Comparison of ENCODE assay signal across 24 cellular contexts in the genomic region with DNA sequence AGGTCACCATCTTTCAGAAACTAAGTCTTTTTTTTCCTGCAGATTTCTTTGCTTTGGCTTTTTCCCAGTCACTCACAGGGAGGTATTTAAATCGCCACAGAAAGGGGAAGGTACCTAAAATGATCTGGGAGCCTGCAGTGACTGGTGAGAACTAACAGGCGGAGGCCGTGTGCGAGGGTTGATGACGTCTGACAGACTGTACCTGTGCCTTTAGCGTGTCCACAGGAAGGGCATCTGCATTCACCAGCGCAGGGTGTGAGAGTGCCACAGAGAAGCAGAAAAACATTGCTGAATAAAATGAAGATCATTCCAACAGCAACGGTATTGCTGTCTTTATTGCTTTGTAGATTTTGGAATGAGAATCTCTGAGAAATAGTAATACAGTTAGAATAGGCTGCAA. TPM values are rescaled to one million over a fixed set of nuclear protein-coding genes. Genes with fewer than 3 reads are reported as not detected.
DNase-seq lines count a peak whose midpoint lies in the region; ATAC-seq and TF ChIP-seq lines count a peak whose summit lies in the region.
"Had no signal": no experiment of that assay in that cellular context is flagged by ENCODE, and none has a peak within 500 bp of the region (broad histone marks: within the 10 kb centered on the region; RNA-seq: fewer than 3 reads in every experiment).

No MANE protein-coding gene starts in this region.

- peak; percentile 64 for DNase-seq in activated CD8-positive, alpha-beta T cell treated with anti-CD3 and anti-CD28 coated beads for 36 hours
- no peak for DNase-seq in activated CD8-positive, alpha-beta T cell treated with anti-CD3 and anti-CD28 coated beads, Interleukin-2, amount 10 ng/mL, durations not matched to agents 7 days and 5 days
- DNase-seq in CD4-positive, alpha-beta memory T cell: peak in 3 of 5 donors; percentile 19 to 45 (median 34)
- DNase-seq in activated CD4-positive, alpha-beta T cell treated with anti-CD3 and anti-CD28 coated beads, Interleukin-2, amount 50 U/mL, for 1 hour: peak; percentile 23
- peak in 6 of 9 donors; percentile 38 to 63 (median 48) for DNase-seq in naive thymus-derived CD4-positive, alpha-beta T cell
- DNase-seq in glomerular visceral epithelial cell (ENCODE audit: extremely low spot score) (no peak), cortex of kidney (lab: John Stamatoyannopoulos, UW) (no peak)
- DNase-seq: ACHN, activated T-cell treated with anti-CD3 and anti-CD28 coated beads for 4 hours, C1 segment of cervical spinal cord, DMS153, GF-D8, head of caudate nucleus, left ventricle myocardium superior, midbrain, NCI-H1105 treated with DMSO at 0.1 percent for 48 hours, NCI-H510A, psoas muscle, testis had no signal

- CTCF ChIA-PET in activated CD8-positive, alpha-beta T cell treated with anti-CD3 and anti-CD28 coated beads for 36 hours (lab: Charles Lee): no interaction called here
- CTCF ChIA-PET in activated CD8-positive, alpha-beta T cell treated with anti-CD3 and anti-CD28 coated beads, Interleukin-2, amount 10 ng/mL, durations not matched to agents 7 days and 5 days (lab: Charles Lee): no interaction called here
- CTCF ChIA-PET in CD4-positive, alpha-beta memory T cell (lab: Charles Lee; ENCODE audit: partially characterized antibody): no interaction called here
- CTCF ChIA-PET in naive thymus-derived CD4-positive, alpha-beta T cell (lab: Charles Lee): no interaction called here

- H3K27ac Mint-ChIP-seq in activated CD8-positive, alpha-beta T cell treated with anti-CD3 and anti-CD28 coated beads for 36 hours: peak overlapping the region; percentile 43
- no peak overlapping the region for H3K27ac Mint-ChIP-seq in activated CD8-positive, alpha-beta T cell treated with anti-CD3 and anti-CD28 coated beads, Interleukin-2, amount 10 ng/mL, durations not matched to agents 7 days and 5 days
- peak overlapping the region; percentile 23 to 84 (median 78) for H3K27ac Mint-ChIP-seq in CD4-positive, alpha-beta memory T cell
- peak overlapping the region; percentile 15 to 91 (median 85) for H3K27ac Mint-ChIP-seq in naive thymus-derived CD4-positive, alpha-beta T cell
- H3K27ac Mint-ChIP-seq: dendritic cell treated with granulocyte-macrophage colony-stimulating factor and Interleukin-4, amounts not matched to agents 40 ng/mL and 50 ng/mL, for 4 days had no signal

- H3K4me1 ChIP-seq in CD4-positive, alpha-beta memory T cell (ENCODE audit: insufficient read depth, low read length): peaks cover 60% of the 10 kb centered on the region
- H3K4me1 ChIP-seq in naive thymus-derived CD4-positive, alpha-beta T cell (ENCODE audit: control insufficient read depth in 2 of 2, insufficient read depth in 2 of 2, low read length in 2 of 2): peaks cover 40 to 56% of the 10 kb centered on the region in 2 donors

- H3K27ac ChIP-seq in CD4-positive, alpha-beta memory T cell (ENCODE audit: low read depth, low read length): no peak overlapping the region
- no peak overlapping the region for H3K27ac ChIP-seq in naive thymus-derived CD4-positive, alpha-beta T cell (ENCODE audit: low read depth, low read length)
- H3K27ac ChIP-seq: psoas muscle, skin epidermis, testis had no signal

- TF ChIP-seq CTCF in activated CD8-positive, alpha-beta T cell treated with anti-CD3 and anti-CD28 coated beads for 36 hours (IDR thresholded peaks at IDR 0.05): no peak

- no peak overlapping the region for H3K4me3 Mint-ChIP-seq in activated CD8-positive, alpha-beta T cell treated with anti-CD3 and anti-CD28 coated beads for 36 hours
- no peak overlapping the region for H3K4me3 Mint-ChIP-seq in activated CD8-positive, alpha-beta T cell treated with anti-CD3 and anti-CD28 coated beads, Interleukin-2, amount 10 ng/mL, durations not matched to agents 7 days and 5 days
- peak overlapping the region in 4 of 8 donors; percentile 47 to 62 (median 53) for H3K4me3 Mint-ChIP-seq in CD4-positive, alpha-beta memory T cell
- peak overlapping the region in 8 of 10 donors; percentile 17 to 89 (median 48) for H3K4me3 Mint-ChIP-seq in naive thymus-derived CD4-positive, alpha-beta T cell
- H3K4me3 Mint-ChIP-seq: dendritic cell treated with granulocyte-macrophage colony-stimulating factor and Interleukin-4, amounts not matched to agents 40 ng/mL and 50 ng/mL, for 4 days had no signal

- H3K9me3 ChIP-seq in CD4-positive, alpha-beta memory T cell (ENCODE audit: control insufficient read depth in 1 of 2, low read length in 2 of 2): no peaks in the 10 kb centered on the region
- no peaks in the 10 kb centered on the region for H3K9me3 ChIP-seq in naive thymus-derived CD4-positive, alpha-beta T cell (ENCODE audit: control insufficient read depth in 2 of 3, low read length in 3 of 3)
- H3K9me3 ChIP-seq: psoas muscle, testis had no signal

- intact Hi-C loops in activated CD8-positive, alpha-beta T cell treated with anti-CD3 and anti-CD28 coated beads for 36 hours (cut with micrococcal nuclease): loop anchor here (10.0 kb wide), 1 partner anchor 260 kb away; no protein-coding TSS in a partner anchor
- intact Hi-C loops in CD4-positive, alpha-beta memory T cell (cut with micrococcal nuclease): no loop called here
- intact Hi-C loops in naive thymus-derived CD4-positive, alpha-beta T cell (cut with micrococcal nuclease): no loop called here

- H3K4me1 Mint-ChIP-seq in activated CD8-positive, alpha-beta T cell treated with anti-CD3 and anti-CD28 coated beads for 36 hours (ENCODE audit: low read depth): peaks cover 74% of the 10 kb centered on the region
- peaks cover 71% of the 10 kb centered on the region for H3K4me1 Mint-ChIP-seq in activated CD8-positive, alpha-beta T cell treated with anti-CD3 and anti-CD28 coated beads, Interleukin-2, amount 10 ng/mL, durations not matched to agents 7 days and 5 days (ENCODE audit: low read depth)
- H3K4me1 Mint-ChIP-seq in CD4-positive, alpha-beta memory T cell: peaks cover 68 to 86% (median 77%) of the 10 kb centered on the region in 4 donors
- H3K4me1 Mint-ChIP-seq in naive thymus-derived CD4-positive, alpha-beta T cell: peaks cover 58 to 87% (median 75%) of the 10 kb centered on the region in 7 donors

- no peak overlapping the region for H3K4me3 ChIP-seq in CD4-positive, alpha-beta memory T cell (ENCODE audit: low read length in 2 of 2)
- H3K4me3 ChIP-seq in naive thymus-derived CD4-positive, alpha-beta T cell (ENCODE audit: low read length): no peak overlapping the region
- H3K4me3 ChIP-seq: psoas muscle, skin epidermis, testis had no signal

- POLR2A ChIA-PET in activated CD8-positive, alpha-beta T cell treated with anti-CD3 and anti-CD28 coated beads for 36 hours (lab: Charles Lee): no interaction called here
- POLR2A ChIA-PET in activated CD8-positive, alpha-beta T cell treated with anti-CD3 and anti-CD28 coated beads, Interleukin-2, amount 10 ng/mL, durations not matched to agents 7 days and 5 days (lab: Charles Lee): no interaction called here
- POLR2A ChIA-PET in CD4-positive, alpha-beta memory T cell (lab: Charles Lee; ENCODE audit: partially characterized antibody): no interaction called here
- POLR2A ChIA-PET in naive thymus-derived CD4-positive, alpha-beta T cell (lab: Charles Lee): no interaction called here

- H3K9me3 Mint-ChIP-seq in activated CD8-positive, alpha-beta T cell treated with anti-CD3 and anti-CD28 coated beads for 36 hours: no peaks in the 10 kb centered on the region
- no peaks in the 10 kb centered on the region for H3K9me3 Mint-ChIP-seq in activated CD8-positive, alpha-beta T cell treated with anti-CD3 and anti-CD28 coated beads, Interleukin-2, amount 10 ng/mL, durations not matched to agents 7 days and 5 days (ENCODE audit: insufficient read depth)
- peaks cover 0 to 2% (median 0%) of the 10 kb centered on the region in 8 donors for H3K9me3 Mint-ChIP-seq in CD4-positive, alpha-beta memory T cell
- peaks cover 0 to 1% (median 0%) of the 10 kb centered on the region in 11 donors for H3K9me3 Mint-ChIP-seq in naive thymus-derived CD4-positive, alpha-beta T cell
- H3K9me3 Mint-ChIP-seq: dendritic cell treated with granulocyte-macrophage colony-stimulating factor and Interleukin-4, amounts not matched to agents 40 ng/mL and 50 ng/mL, for 4 days; neural crest cell had no signal

- no peaks in the 10 kb centered on the region for H3K27me3 ChIP-seq in CD4-positive, alpha-beta memory T cell (ENCODE audit: insufficient read depth, low read length)
- no peaks in the 10 kb centered on the region for H3K27me3 ChIP-seq in naive thymus-derived CD4-positive, alpha-beta T cell (ENCODE audit: control insufficient read depth in 2 of 2, insufficient read depth in 2 of 2, low read length in 2 of 2)
- H3K27me3 ChIP-seq: testis had no signal

- H3K27me3 Mint-ChIP-seq in activated CD8-positive, alpha-beta T cell treated with anti-CD3 and anti-CD28 coated beads for 36 hours: no peaks in the 10 kb centered on the region
- H3K27me3 Mint-ChIP-seq in activated CD8-positive, alpha-beta T cell treated with anti-CD3 and anti-CD28 coated beads, Interleukin-2, amount 10 ng/mL, durations not matched to agents 7 days and 5 days (ENCODE audit: low read depth): no peaks in the 10 kb centered on the region
- no peaks in the 10 kb centered on the region for H3K27me3 Mint-ChIP-seq in CD4-positive, alpha-beta memory T cell
- H3K27me3 Mint-ChIP-seq in naive thymus-derived CD4-positive, alpha-beta T cell: no peaks in the 10 kb centered on the region
- H3K27me3 Mint-ChIP-seq: dendritic cell treated with granulocyte-macrophage colony-stimulating factor and Interleukin-4, amounts not matched to agents 40 ng/mL and 50 ng/mL, for 4 days had no signal

- peaks cover 46% of the 10 kb centered on the region for H3K36me3 Mint-ChIP-seq in activated CD8-positive, alpha-beta T cell treated with anti-CD3 and anti-CD28 coated beads for 36 hours (ENCODE audit: low read depth)
- peaks cover 49% of the 10 kb centered on the region for H3K36me3 Mint-ChIP-seq in activated CD8-positive, alpha-beta T cell treated with anti-CD3 and anti-CD28 coated beads, Interleukin-2, amount 10 ng/mL, durations not matched to agents 7 days and 5 days (ENCODE audit: low read depth)
- peaks cover 8 to 20% of the 10 kb centered on the region in 2 donors for H3K36me3 Mint-ChIP-seq in CD4-positive, alpha-beta memory T cell
- H3K36me3 Mint-ChIP-seq in naive thymus-derived CD4-positive, alpha-beta T cell: peaks cover 0 to 25% (median 6%) of the 10 kb centered on the region in 5 donors

- peak; percentile 31 for ATAC-seq in activated CD8-positive, alpha-beta T cell treated with anti-CD3 and anti-CD28 coated beads for 36 hours
- ATAC-seq in activated CD8-positive, alpha-beta T cell treated with anti-CD3 and anti-CD28 coated beads, Interleukin-2, amount 10 ng/mL, durations not matched to agents 7 days and 5 days: no peak
- peak; percentile 47 for ATAC-seq in naive thymus-derived CD4-positive, alpha-beta T cell
- no peak for ATAC-seq in HG02571 (IDR thresholded peaks at IDR 0.05; ENCODE audit: unreplicated experiment)
- ATAC-seq: activated CD4-positive, CD25-positive, alpha-beta regulatory T cell treated with anti-CD3 and anti-CD28 coated beads, Interleukin-2, amount 50 U/mL, for 24 hours had no signal

- H3K36me3 ChIP-seq in CD4-positive, alpha-beta memory T cell (ENCODE audit: insufficient read depth, low read length): peaks cover 4% of the 10 kb centered on the region
- H3K36me3 ChIP-seq in naive thymus-derived CD4-positive, alpha-beta T cell (ENCODE audit: control insufficient read depth in 2 of 3, insufficient read depth in 3 of 3, low read length in 3 of 3): peaks cover 0 to 4% (median 0%) of the 10 kb centered on the region in 3 experiments

RNA-seq across cellular contexts. Expression of a gene that starts 5.7 kb away (rescaled TPM):
- 10 to 100 TPM; 54.9 to 55.6 TPM for total RNA-seq in activated CD8-positive, alpha-beta T cell treated with anti-CD3 and anti-CD28 coated beads for 36 hours
- total RNA-seq in activated CD8-positive, alpha-beta T cell treated with anti-CD3 and anti-CD28 coated beads, Interleukin-2, amount 10 ng/mL, durations not matched to agents 7 days and 5 days: 10 to 100 TPM; 35.5 to 36.8 TPM
- total RNA-seq in CD4-positive, alpha-beta memory T cell: 10 to 100 TPM; 42.6 to 44.5 TPM
- polyA plus RNA-seq in CD4-positive, alpha-beta memory T cell: 10 to 100 TPM in 1 of 2 donors, 1 to 10 TPM in 1; 8.5 to 30.2 TPM
- total RNA-seq in naive thymus-derived CD4-positive, alpha-beta T cell: 10 to 100 TPM; 38.8 to 75.3 (median 41.2) TPM
- polyA plus RNA-seq in naive thymus-derived CD4-positive, alpha-beta T cell: 10 to 100 TPM; 11.6 to 30.6 TPM

Comparison
In these comparisons a context has a peak if more than half of its experiments do, and no peak if none do; other contexts are left out.
1. ATAC-seq: peak in activated CD8-positive, alpha-beta T cell treated with anti-CD3 and anti-CD28 coated beads for 36 hours (single experiment) and naive thymus-derived CD4-positive, alpha-beta T cell (single experiment); none in activated CD8-positive, alpha-beta T cell treated with anti-CD3 and anti-CD28 coated beads, Interleukin-2, amount 10 ng/mL, durations not matched to agents 7 days and 5 days (single experiment) and HG02571 (single experiment).
2. DNase-seq: peak in activated CD8-positive, alpha-beta T cell treated with anti-CD3 and anti-CD28 coated beads for 36 hours (single experiment), CD4-positive, alpha-beta memory T cell (3 of 5), activated CD4-positive, alpha-beta T cell treated with anti-CD3 and anti-CD28 coated beads, Interleukin-2, amount 50 U/mL, for 1 hour (single experiment) and naive thymus-derived CD4-positive, alpha-beta T cell (6 of 9); none in activated CD8-positive, alpha-beta T cell treated with anti-CD3 and anti-CD28 coated beads, Interleukin-2, amount 10 ng/mL, durations not matched to agents 7 days and 5 days (single experiment), glomerular visceral epithelial cell (single experiment) and cortex of kidney (single experiment).
3. H3K4me3 Mint-ChIP-seq: peak in naive thymus-derived CD4-positive, alpha-beta T cell (8 of 10); none in activated CD8-positive, alpha-beta T cell treated with anti-CD3 and anti-CD28 coated beads for 36 hours (single experiment) and activated CD8-positive, alpha-beta T cell treated with anti-CD3 and anti-CD28 coated beads, Interleukin-2, amount 10 ng/mL, durations not matched to agents 7 days and 5 days (single experiment).